ENCODE assay signal across 1 cellular context in the genomic region with DNA sequence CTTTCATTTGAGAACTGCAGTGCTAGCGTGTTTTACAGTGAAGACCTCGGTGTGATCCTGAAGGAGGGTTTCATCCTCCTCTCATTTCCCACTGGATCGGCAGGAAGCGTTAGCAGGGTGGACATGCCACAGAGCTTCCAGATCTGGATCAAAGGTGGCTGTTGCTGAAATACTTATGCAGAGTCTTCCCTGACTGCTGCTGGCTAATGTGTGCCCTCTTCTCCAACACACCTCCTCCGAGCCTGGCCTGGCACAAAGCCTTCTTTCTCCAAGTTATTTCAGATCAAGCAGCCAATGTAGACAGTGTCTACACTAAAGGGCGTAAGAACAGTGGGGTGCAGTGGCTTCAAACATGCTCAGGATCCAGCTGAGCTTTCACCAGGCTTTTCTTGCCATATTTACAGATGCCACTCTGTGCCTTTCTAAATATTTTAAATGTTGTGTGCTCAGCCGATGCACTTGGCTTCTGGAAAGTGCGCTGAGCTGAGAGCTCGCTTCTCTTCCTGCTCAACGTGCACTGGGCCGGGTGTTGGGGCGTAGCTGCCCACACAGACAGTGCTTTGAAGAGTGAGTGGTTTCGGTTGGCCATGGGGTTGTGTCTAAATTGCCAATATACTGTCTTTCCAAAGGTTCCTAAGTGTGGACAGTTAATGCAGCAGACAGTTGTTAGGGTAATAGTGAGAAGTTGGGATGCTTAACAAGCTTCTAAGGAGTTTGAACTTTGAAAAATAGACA.
TF ChIP-seq lines count a peak whose summit lies in the region.

No MANE protein-coding gene starts in this region.

TF ChIP-seq in HEK293, 187 proteins besides CTCF, POLR2A, EP300 and RAD21 (continued from another document):
- TF ChIP-seq, protein P1, sequence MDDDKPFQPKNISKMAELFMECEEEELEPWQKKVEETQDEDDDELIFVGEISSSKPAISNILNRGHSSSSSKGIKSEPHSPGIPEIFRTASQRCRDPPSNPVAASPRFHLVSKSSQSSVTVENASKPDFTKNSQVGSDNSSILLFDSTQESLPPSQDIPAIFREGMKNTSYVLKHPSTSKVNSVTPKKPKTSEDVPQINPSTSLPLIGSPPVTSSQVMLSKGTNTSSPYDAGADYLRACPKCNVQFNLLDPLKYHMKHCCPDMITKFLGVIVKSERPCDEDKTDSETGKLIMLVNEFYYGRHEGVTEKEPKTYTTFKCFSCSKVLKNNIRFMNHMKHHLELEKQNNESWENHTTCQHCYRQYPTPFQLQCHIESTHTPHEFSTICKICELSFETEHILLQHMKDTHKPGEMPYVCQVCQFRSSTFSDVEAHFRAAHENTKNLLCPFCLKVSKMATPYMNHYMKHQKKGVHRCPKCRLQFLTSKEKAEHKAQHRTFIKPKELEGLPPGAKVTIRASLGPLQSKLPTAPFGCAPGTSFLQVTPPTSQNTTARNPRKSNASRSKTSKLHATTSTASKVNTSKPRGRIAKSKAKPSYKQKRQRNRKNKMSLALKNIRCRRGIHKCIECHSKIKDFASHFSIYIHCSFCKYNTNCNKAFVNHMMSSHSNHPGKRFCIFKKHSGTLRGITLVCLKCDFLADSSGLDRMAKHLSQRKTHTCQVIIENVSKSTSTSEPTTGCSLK (tag by site-specific recombination; IDR thresholded peaks at IDR 0.05) = no peak
- TF ChIP-seq ZBTB1 (tag by site-specific recombination; IDR thresholded peaks at IDR 0.05) = no peak
